In the genomic region with DNA sequence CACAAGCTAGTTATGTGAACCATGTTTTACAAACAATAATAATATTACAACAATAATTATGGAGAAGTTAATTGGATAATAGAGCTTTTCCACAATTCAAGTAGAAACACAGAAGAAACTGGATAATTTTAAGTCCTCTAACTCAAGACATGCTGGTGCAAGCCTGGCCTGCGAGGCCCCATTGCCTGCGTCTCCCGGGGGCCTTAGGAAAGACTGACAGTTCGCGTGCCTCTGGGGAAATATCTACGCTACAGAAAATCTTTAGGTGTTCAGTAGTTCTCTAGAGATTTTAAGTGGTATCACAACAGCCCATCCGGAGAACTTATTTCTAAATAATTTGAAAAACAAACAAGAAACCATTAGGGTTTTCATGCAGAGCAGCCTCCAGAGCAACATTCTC, we compare ENCODE assay signal across 1 cellular context.
TF ChIP-seq lines count a peak whose summit lies in the region.

No MANE protein-coding gene starts in this region.

TF ChIP-seq in H1, 55 proteins besides CTCF, POLR2A, EP300 and RAD21:
- TF ChIP-seq CHD2 (IDR thresholded peaks at IDR 0.05; ENCODE audit: low read length), result no peak
- no peak for TF ChIP-seq SP1 (IDR thresholded peaks at IDR 0.05; ENCODE audit: low read depth, low read length)
- no peak for TF ChIP-seq TAF7 (optimal IDR thresholded peaks at IDR 0.05; ENCODE audit: borderline replicate concordance, low read depth, low read length)
- no peak for TF ChIP-seq SIN3A (conservative IDR thresholded peaks at IDR 0.05 in 1 of 2, IDR thresholded peaks at IDR 0.05 in 1 of 2; ENCODE audit: low read depth in 1 of 2, low read length in 2 of 2)
- TF ChIP-seq POU5F1 (IDR thresholded peaks at IDR 0.05; ENCODE audit: low read depth, low read length), result no peak
- no peak for TF ChIP-seq CEBPB (IDR thresholded peaks at IDR 0.05; ENCODE audit: low read depth, low read length)
